27 cellular contexts compared by ENCODE assay signal in genomic region chr1:10559386-10559785, GRCh38.
"Had no signal": no experiment of that assay in that cellular context is flagged by ENCODE, and none has a peak within 500 bp of the region (broad histone marks: within the 10 kb centered on the region; RNA-seq: fewer than 3 reads in every experiment).

No MANE protein-coding gene starts in this region.

- H3K27ac ChIP-seq: hepatocyte, left ventricle myocardium inferior, neutrophil, ovary, skin epidermis, stomach, testis, thyroid gland, transverse colon, upper lobe of left lung, vagina had no signal

- H3K36me3 ChIP-seq: left ventricle myocardium inferior, neutrophil, ovary, stomach, thyroid gland, transverse colon, upper lobe of left lung, vagina had no signal

- H3K27ac Mint-ChIP-seq: natural killer cell treated with Interleukin-12 subunit alpha and Interleukin-12 subunit beta and Interleukin-15 and Interleukin-18, amount 100 ng/mL, for 72 hours; progenitor cell of endocrine pancreas; stimulated activated naive B cell treated with anti-CD40 and anti-IgM and Interleukin-4, amounts not matched to agents 10 μg/mL and 1 μg/mL and 100 μg/mL, for 72 hours had no signal

- H3K4me3 ChIP-seq: hepatocyte, left ventricle myocardium inferior, lung, mucosa of descending colon, ovary, skin epidermis, stomach, testis, thyroid gland, transverse colon, upper lobe of left lung, vagina had no signal

- H3K27me3 ChIP-seq: hepatocyte, neutrophil, ovary, stomach, testis, thyroid gland, transverse colon, upper lobe of left lung, vagina had no signal

- ATAC-seq: mucosa of descending colon; naive thymus-derived CD4-positive, alpha-beta T cell; natural killer cell treated with Interleukin-12 subunit alpha and Interleukin-12 subunit beta and Interleukin-15 and Interleukin-18, amount 100 ng/mL, for 72 hours; right cardiac atrium; sciatic nerve; stimulated activated naive B cell treated with anti-CD40 and anti-IgM and Interleukin-4, amounts not matched to agents 10 μg/mL and 1 μg/mL and 100 μg/mL, for 72 hours; stimulated activated naive CD8-positive, alpha-beta T cell treated with anti-CD3 and anti-CD28 coated beads, Interleukin-15, Interleukin-2, amounts not matched to agents 100 U/mL and 50 U/mL, for 24 hours had no signal

- H3K4me2 ChIP-seq: hepatocyte had no signal

- H2AFZ ChIP-seq: hepatocyte had no signal

- H3K4me1 ChIP-seq: transverse colon, upper lobe of left lung, vagina had no signal

- H3K9me3 ChIP-seq: neutrophil, ovary, testis, thyroid gland, vagina had no signal

- H3K27me3 Mint-ChIP-seq: naive thymus-derived CD4-positive, alpha-beta T cell; natural killer cell treated with Interleukin-12 subunit alpha and Interleukin-12 subunit beta and Interleukin-15 and Interleukin-18, amount 100 ng/mL, for 72 hours; progenitor cell of endocrine pancreas; stimulated activated naive B cell treated with anti-CD40 and anti-IgM and Interleukin-4, amounts not matched to agents 10 μg/mL and 1 μg/mL and 100 μg/mL, for 72 hours had no signal

- H3K4me3 Mint-ChIP-seq: naive thymus-derived CD4-positive, alpha-beta T cell; natural killer cell treated with Interleukin-12 subunit alpha and Interleukin-12 subunit beta and Interleukin-15 and Interleukin-18, amount 100 ng/mL, for 72 hours; stimulated activated naive B cell treated with anti-CD40 and anti-IgM and Interleukin-4, amounts not matched to agents 10 μg/mL and 1 μg/mL and 100 μg/mL, for 72 hours had no signal

- DNase-seq: islet precursor cell; left ventricle myocardium inferior; midbrain; mucosa of descending colon; naive thymus-derived CD4-positive, alpha-beta T cell; occipital lobe; ovary; right cardiac atrium; stimulated activated CD4-positive, alpha-beta T cell treated with anti-CD3 and anti-CD28 coated beads, Interleukin-12 subunit alpha, Interleukin-12 subunit beta, amount 100 ng/mL, for 4 hours; stimulated activated CD4-positive, alpha-beta T cell treated with anti-CD3 and anti-CD28 coated beads, Interleukin-15, amount 100 ng/mL, for 24 hours; stimulated activated CD4-positive, alpha-beta T cell treated with anti-CD3 and anti-CD28 coated beads, Interleukin-2, amount 100 ng/mL, for 24 hours; stimulated activated CD4-positive, alpha-beta T cell treated with anti-CD3 and anti-CD28 coated beads, Interleukin-4, amount 100 ng/mL, for 1 hour; stimulated activated naive B cell treated with anti-CD40 and anti-IgM and Interleukin-4, amounts not matched to agents 10 μg/mL and 1 μg/mL and 100 μg/mL, for 72 hours; stimulated activated naive CD8-positive, alpha-beta T cell treated with anti-CD3 and anti-CD28 coated beads, Interleukin-15, Interleukin-2, amounts not matched to agents 100 U/mL and 50 U/mL, for 24 hours; stomach; testis; thyroid gland; transverse colon had no signal
